In genomic region chr1:13583592-13583963, GRCh38 we compare ENCODE assay signal across 11 cellular contexts. TPM values are rescaled to one million over a fixed set of nuclear protein-coding genes. Genes with fewer than 3 reads are reported as not detected.
DNase-seq lines count a peak whose midpoint lies in the region; ATAC-seq and TF ChIP-seq lines count a peak whose summit lies in the region.
"Had no signal": no experiment of that assay in that cellular context is flagged by ENCODE, and none has a peak within 500 bp of the region (broad histone marks: within the 10 kb centered on the region; RNA-seq: fewer than 3 reads in every experiment).

TSS of gene PDPN (plus strand) at chr1:13583832. CDS start at chr1:13584034, 202 bp downstream.

- H3K27ac Mint-ChIP-seq in MCF 10A (ENCODE audit: low read depth, unreplicated experiment): peak within 1 kb of the TSS; percentile 89
- H3K27ac Mint-ChIP-seq: B cell; stimulated activated naive CD8-positive, alpha-beta T cell treated with anti-CD3 and anti-CD28 coated beads, Interleukin-15, Interleukin-2, amounts not matched to agents 100 ng/mL and 50 ng/mL, for 24 hours had no signal

- no peak within 1 kb of the TSS for H3K27ac ChIP-seq in BLaER1 treated with 17β-estradiol and CSF1 and Interleukin-3, amounts not matched to agents 10 nM and 100 nM
- H3K27ac ChIP-seq in right atrium auricular region: peak within 1 kb of the TSS; percentile 80 to 85
- H3K27ac ChIP-seq in parathyroid adenoma: no peak within 1 kb of the TSS

- POLR2A ChIA-PET in MCF 10A (lab: Yijun Ruan, JAX): interaction anchor here (0.7 to 3.6 kb wide), 7 partner anchors 10 to 108 kb away, joined by 4 to 53 read pairs (median 18); no protein-coding TSS in a partner anchor

- ATAC-seq in HG03520 (IDR thresholded peaks at IDR 0.05; ENCODE audit: unreplicated experiment): no peak

- intact Hi-C loops in MCF 10A (cut with micrococcal nuclease): no loop called here

- H3K4me1 ChIP-seq in BLaER1 treated with 17β-estradiol and CSF1 and Interleukin-3, amounts not matched to agents 10 nM and 100 nM: peaks cover 17 to 24% (median 22%) of the 10 kb centered on the region in 10 experiments
- H3K4me1 ChIP-seq in right atrium auricular region (peaks cover 0 to 12% of the 10 kb centered on the region in 2 donors), parathyroid adenoma (no peaks in the 10 kb centered on the region)

- H3K4me2 ChIP-seq in BLaER1 treated with 17β-estradiol and CSF1 and Interleukin-3, amounts not matched to agents 10 nM and 100 nM: peak within 1 kb of the TSS; percentile 34 to 77 (median 57)
- H3K4me2 ChIP-seq in parathyroid adenoma (ENCODE audit: low read length): peak within 1 kb of the TSS; percentile 86

- TF ChIP-seq CTCF in MCF 10A (IDR thresholded peaks at IDR 0.05; ENCODE audit: unreplicated experiment) (no peak), right atrium auricular region (IDR thresholded peaks at IDR 0.05) (no peak), parathyroid adenoma (IDR thresholded peaks at IDR 0.05) (no peak)

- no peaks in the 10 kb centered on the region for H3K79me2 ChIP-seq in parathyroid adenoma

- peaks cover 0 to 15% (median 11%) of the 10 kb centered on the region in 11 experiments; a peak in 11 of 22 replicates for H3K9me3 ChIP-seq in BLaER1 treated with 17β-estradiol and CSF1 and Interleukin-3, amounts not matched to agents 10 nM and 100 nM (replicated peaks in 1 of 11)
- H3K9me3 ChIP-seq in right atrium auricular region: no peaks in the 10 kb centered on the region
- no peaks in the 10 kb centered on the region for H3K9me3 ChIP-seq in parathyroid adenoma (ENCODE audit: control insufficient read depth, low read length)

- H3K4me3 ChIP-seq in BLaER1 treated with 17β-estradiol and CSF1 and Interleukin-3, amounts not matched to agents 10 nM and 100 nM: no peak within 1 kb of the TSS
- H3K4me3 ChIP-seq in right atrium auricular region (peak within 1 kb of the TSS; percentile 56 to 60), parathyroid adenoma (ENCODE audit: low read depth, low read length) (peak within 1 kb of the TSS; percentile 34)

- no TSS peak for BruUV-seq in MCF 10A (replicated peaks; lab: Mats Ljungman, UMichigan)

- H3K36me3 Mint-ChIP-seq in MCF 10A (ENCODE audit: insufficient read depth, unreplicated experiment): peaks cover 22% of the 10 kb centered on the region

- H3K9me3 Mint-ChIP-seq in MCF 10A (ENCODE audit: unreplicated experiment): no peaks in the 10 kb centered on the region
- H3K9me3 Mint-ChIP-seq: stimulated activated naive CD8-positive, alpha-beta T cell treated with anti-CD3 and anti-CD28 coated beads, Interleukin-15, Interleukin-2, amounts not matched to agents 100 ng/mL and 50 ng/mL, for 24 hours had no signal

- H3K27me3 Mint-ChIP-seq in MCF 10A (ENCODE audit: insufficient read depth, unreplicated experiment): no peaks in the 10 kb centered on the region

- CTCF ChIA-PET in MCF 10A (lab: Yijun Ruan, JAX): interaction anchor here (1.6 kb wide), 1 partner anchor 16 kb away, joined by 4 read pairs; no protein-coding TSS in a partner anchor

- no peaks in the 10 kb centered on the region; a peak in 1 of 22 replicates for H3K27me3 ChIP-seq in BLaER1 treated with 17β-estradiol and CSF1 and Interleukin-3, amounts not matched to agents 10 nM and 100 nM
- H3K27me3 ChIP-seq in right atrium auricular region (no peaks in the 10 kb centered on the region), parathyroid adenoma (ENCODE audit: control insufficient read depth, insufficient read depth, low read length) (no peaks in the 10 kb centered on the region)

- peak within 1 kb of the TSS; percentile 85 for H3K4me3 Mint-ChIP-seq in MCF 10A (ENCODE audit: unreplicated experiment)
- H3K4me3 Mint-ChIP-seq: B cell; stimulated activated naive CD8-positive, alpha-beta T cell treated with anti-CD3 and anti-CD28 coated beads, Interleukin-15, Interleukin-2, amounts not matched to agents 100 ng/mL and 50 ng/mL, for 24 hours had no signal

- H4K20me1 ChIP-seq in BLaER1 treated with 17β-estradiol and CSF1 and Interleukin-3, amounts not matched to agents 10 nM and 100 nM: no peaks in the 10 kb centered on the region

- no peak within 1 kb of the TSS for H2AFZ ChIP-seq in parathyroid adenoma

- no peak within 1 kb of the TSS for H3K9ac ChIP-seq in BLaER1 treated with 17β-estradiol and CSF1 and Interleukin-3, amounts not matched to agents 10 nM and 100 nM
- H3K9ac ChIP-seq in parathyroid adenoma: no peak within 1 kb of the TSS

- peaks cover 14% of the 10 kb centered on the region for H3K4me1 Mint-ChIP-seq in MCF 10A (ENCODE audit: insufficient read depth, unreplicated experiment)
- H3K4me1 Mint-ChIP-seq: B cell had no signal

- DNase-seq in MCF 10A (ENCODE audit: unreplicated experiment) (peak; percentile 21), right atrium auricular region (ENCODE audit: low spot score) (no peak), GM19238 (ENCODE audit: insufficient read length, low spot score) (no peak), Ammon's horn (ENCODE audit: low spot score) (no peak)
- no peak for DNase-seq in activated CD4-positive, alpha-beta T cell treated with anti-CD3 and anti-CD28 coated beads, Interleukin-2, amount 50 U/mL, for 4 hours
- DNase-seq: OCI-M1 had no signal

- no peaks in the 10 kb centered on the region for H3K36me3 ChIP-seq in BLaER1 treated with 17β-estradiol and CSF1 and Interleukin-3, amounts not matched to agents 10 nM and 100 nM
- no peaks in the 10 kb centered on the region for H3K36me3 ChIP-seq in right atrium auricular region
- H3K36me3 ChIP-seq in parathyroid adenoma (ENCODE audit: control insufficient read depth, insufficient read depth, low read length): no peaks in the 10 kb centered on the region

RNA-seq across cellular contexts. Expression of gene PDPN, which starts in this region (rescaled TPM):
- total RNA-seq in MCF 10A (2022) (30.7 and 35.1 TPM in 2 replicates), right atrium auricular region (10 to 100 TPM; 17.3 to 28.9 TPM)
- total RNA-seq: B cell had no signal

Comparison
In these comparisons a context has a peak if more than half of its experiments do, and no peak if none do; other contexts are left out.
1. H3K27ac ChIP-seq: peak in right atrium auricular region (2 of 2); none in BLaER1 treated with 17β-estradiol and CSF1 and Interleukin-3, amounts not matched to agents 10 nM and 100 nM (0 of 11) and parathyroid adenoma (single experiment).
2. H3K4me3 ChIP-seq: peak in right atrium auricular region (2 of 2) and parathyroid adenoma (single experiment); none in BLaER1 treated with 17β-estradiol and CSF1 and Interleukin-3, amounts not matched to agents 10 nM and 100 nM (0 of 10).